In the genomic region with DNA sequence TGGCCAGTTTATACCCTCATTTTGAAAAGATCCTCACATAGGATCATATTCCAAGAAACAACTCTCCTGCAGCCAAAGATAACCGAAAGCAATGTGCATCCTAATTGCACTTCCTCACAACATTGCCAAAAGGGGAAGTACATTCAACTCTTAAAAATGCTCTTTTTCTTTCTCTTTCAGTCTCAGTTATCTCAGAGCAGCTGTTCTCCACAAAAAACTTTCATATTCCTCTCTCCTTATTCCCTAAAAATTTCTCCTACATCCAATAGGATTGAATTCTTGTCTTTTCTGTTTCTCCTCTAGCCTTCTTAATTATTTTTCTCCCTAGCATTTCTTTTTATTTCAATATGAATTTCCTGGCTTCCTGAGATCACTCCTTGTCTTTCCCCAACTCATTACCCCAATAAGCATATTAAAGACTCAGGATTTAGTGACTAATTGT, we compare ENCODE assay signal across 9 cellular contexts. TPM values are rescaled to one million over a fixed set of nuclear protein-coding genes. Genes with fewer than 3 reads are reported as not detected.
DNase-seq lines count a peak whose midpoint lies in the region; ATAC-seq, FAIRE-seq and TF ChIP-seq lines count a peak whose summit lies in the region.
"Had no signal": no experiment of that assay in that cellular context is flagged by ENCODE, and none has a peak within 500 bp of the region (broad histone marks: within the 10 kb centered on the region; RNA-seq: fewer than 3 reads in every experiment).

No MANE protein-coding gene starts in this region.

- DNase-seq in GM18507 (ENCODE audit: extremely low spot score, insufficient read length, low read depth) (no peak), GM23248 (peak; percentile 63), Karpas-422 (peak; percentile 78), fibroblast of lung (ENCODE audit: low read depth in 2 of 2) (peak; percentile 34 to 76), left colon (no peak), kidney tubule cell (ENCODE audit: low spot score) (no peak), SHP77 (lab: John Stamatoyannopoulos, UW) (no peak)
- DNase-seq in activated CD8-positive, alpha-beta T cell treated with anti-CD3 and anti-CD28 coated beads, Interleukin-2, amount 10 ng/mL, durations not matched to agents 7 days and 5 days = no peak
- DNase-seq: activated gamma-delta T cell had no signal

- H3K4me3 Mint-ChIP-seq in activated CD8-positive, alpha-beta T cell treated with anti-CD3 and anti-CD28 coated beads, Interleukin-2, amount 10 ng/mL, durations not matched to agents 7 days and 5 days = no peak overlapping the region

- no peaks in the 10 kb centered on the region for H3K9me3 Mint-ChIP-seq in activated CD8-positive, alpha-beta T cell treated with anti-CD3 and anti-CD28 coated beads, Interleukin-2, amount 10 ng/mL, durations not matched to agents 7 days and 5 days (ENCODE audit: insufficient read depth)

- H3K27ac Mint-ChIP-seq in activated CD8-positive, alpha-beta T cell treated with anti-CD3 and anti-CD28 coated beads, Interleukin-2, amount 10 ng/mL, durations not matched to agents 7 days and 5 days = no peak overlapping the region

- H3K36me3 ChIP-seq in GM23248 (ENCODE audit: low read depth) = no peaks in the 10 kb centered on the region
- no peaks in the 10 kb centered on the region for H3K36me3 ChIP-seq in Karpas-422 (ENCODE audit: insufficient read depth, low read length)
- no peaks in the 10 kb centered on the region for H3K36me3 ChIP-seq in fibroblast of lung (ENCODE audit: control insufficient read depth, insufficient read depth, low read length)

- H3K9me2 ChIP-seq in GM23248 (ENCODE audit: insufficient read depth) = no peaks in the 10 kb centered on the region
- no peaks in the 10 kb centered on the region for H3K9me2 ChIP-seq in Karpas-422 (replicated peaks; ENCODE audit: insufficient read depth, low read length)

- peaks cover 14% of the 10 kb centered on the region for H3K4me1 Mint-ChIP-seq in activated CD8-positive, alpha-beta T cell treated with anti-CD3 and anti-CD28 coated beads, Interleukin-2, amount 10 ng/mL, durations not matched to agents 7 days and 5 days (ENCODE audit: low read depth)

- TF ChIP-seq CTCF in fibroblast of lung (conservative IDR thresholded peaks at IDR 0.05 in 1 of 2, IDR thresholded peaks at IDR 0.05 in 1 of 2; ENCODE audit: low read depth in 1 of 2, low read length in 2 of 2) = no peak

- intact Hi-C loops in left colon (cut with DNase I, micrococcal nuclease) = no loop called here

- H4K20me1 ChIP-seq in GM23248 (ENCODE audit: insufficient read depth) (no peaks in the 10 kb centered on the region), Karpas-422 (ENCODE audit: insufficient read depth, low read depth, low read length) (no peaks in the 10 kb centered on the region), fibroblast of lung (ENCODE audit: control insufficient read depth, extremely low read depth, insufficient read depth, low read length) (no peaks in the 10 kb centered on the region)

- H3K4me3 ChIP-seq in GM23248 (peak overlapping the region; percentile 60), Karpas-422 (ENCODE audit: low read length) (peak overlapping the region; percentile 41), fibroblast of lung (replicated peaks in 1 of 4; ENCODE audit: control extremely low read depth in 1 of 4, insufficient read depth in 1 of 4, low read depth in 3 of 4, low read length in 4 of 4) (peak overlapping the region in 2 of 4 experiments; percentile 5 to 9)

- H3K4me1 ChIP-seq in GM23248 (ENCODE audit: insufficient read depth) = peaks cover 26% of the 10 kb centered on the region
- H3K4me1 ChIP-seq in Karpas-422 (ENCODE audit: low read length) = peaks cover 22% of the 10 kb centered on the region
- peaks cover 4% of the 10 kb centered on the region for H3K4me1 ChIP-seq in fibroblast of lung (ENCODE audit: control insufficient read depth, extremely low read depth, insufficient read depth, low read length)

- WGBS in GM23248 (ENCODE audit: low coverage in 1 of 2, low lambda C conversion rate in 2 of 2, missing lambda C conversion rate in 2 of 2), 2 experiments = 3 to 11% methylated on average over 1 of the region's 1 CpG

- no peaks in the 10 kb centered on the region for H3K27me3 Mint-ChIP-seq in activated CD8-positive, alpha-beta T cell treated with anti-CD3 and anti-CD28 coated beads, Interleukin-2, amount 10 ng/mL, durations not matched to agents 7 days and 5 days (ENCODE audit: low read depth)

- no peak for ATAC-seq in left colon
- no peak for ATAC-seq in activated CD8-positive, alpha-beta T cell treated with anti-CD3 and anti-CD28 coated beads, Interleukin-2, amount 10 ng/mL, durations not matched to agents 7 days and 5 days

- H2AFZ ChIP-seq in GM23248 = peak overlapping the region; percentile 79
- H2AFZ ChIP-seq in Karpas-422 (ENCODE audit: low read length) = peak overlapping the region; percentile 93
- H2AFZ ChIP-seq in fibroblast of lung (ENCODE audit: low read length) = peak overlapping the region; percentile 34

- in situ Hi-C loops in GM23248 (cut with MboI) = no loop called here

- peaks cover 20% of the 10 kb centered on the region for H3F3A ChIP-seq in GM23248 (ENCODE audit: insufficient read depth)

- CTCF ChIA-PET in activated CD8-positive, alpha-beta T cell treated with anti-CD3 and anti-CD28 coated beads, Interleukin-2, amount 10 ng/mL, durations not matched to agents 7 days and 5 days (lab: Charles Lee) = no interaction called here

- H3K36me3 Mint-ChIP-seq in activated CD8-positive, alpha-beta T cell treated with anti-CD3 and anti-CD28 coated beads, Interleukin-2, amount 10 ng/mL, durations not matched to agents 7 days and 5 days (ENCODE audit: low read depth) = peaks cover 8% of the 10 kb centered on the region

- H3K79me2 ChIP-seq in GM23248 (ENCODE audit: insufficient read depth) (no peaks in the 10 kb centered on the region), Karpas-422 (ENCODE audit: low read length) (no peaks in the 10 kb centered on the region), fibroblast of lung (ENCODE audit: control insufficient read depth, insufficient read depth, low read length) (no peaks in the 10 kb centered on the region)

- H3K9me3 ChIP-seq in GM23248 (ENCODE audit: low read depth) = no peaks in the 10 kb centered on the region
- H3K9me3 ChIP-seq in Karpas-422 (ENCODE audit: low read length) = no peaks in the 10 kb centered on the region
- no peaks in the 10 kb centered on the region for H3K9me3 ChIP-seq in fibroblast of lung (ENCODE audit: control insufficient read depth, insufficient read depth, low read depth, low read length)

- peak; percentile 92 for FAIRE-seq in GM18507 (lab: Jason Lieb, UNC)

- no peaks in the 10 kb centered on the region for H3K27me3 ChIP-seq in GM23248 (replicated peaks; ENCODE audit: insufficient read depth)
- no peaks in the 10 kb centered on the region for H3K27me3 ChIP-seq in Karpas-422 (ENCODE audit: low read length)
- H3K27me3 ChIP-seq in fibroblast of lung (ENCODE audit: control insufficient read depth, insufficient read depth, low read length) = no peaks in the 10 kb centered on the region

- H3K4me2 ChIP-seq in GM23248 (ENCODE audit: unreplicated experiment) = peak overlapping the region; percentile 83
- H3K4me2 ChIP-seq in Karpas-422 (ENCODE audit: low read depth, low read length, poor library complexity, severe bottlenecking) = peak overlapping the region; percentile 78
- H3K4me2 ChIP-seq in fibroblast of lung (ENCODE audit: extremely low read depth, insufficient read depth, low read length) = peak overlapping the region; percentile 69

- H3K9ac ChIP-seq in GM23248 (peak overlapping the region; percentile 51), Karpas-422 (ENCODE audit: low read length) (peak overlapping the region; percentile 51), fibroblast of lung (ENCODE audit: insufficient read depth, low read length) (no peak overlapping the region)

- POLR2A ChIA-PET in activated CD8-positive, alpha-beta T cell treated with anti-CD3 and anti-CD28 coated beads, Interleukin-2, amount 10 ng/mL, durations not matched to agents 7 days and 5 days (lab: Charles Lee) = no interaction called here

- H3K27ac ChIP-seq in GM23248 (peak overlapping the region; percentile 55), Karpas-422 (ENCODE audit: low read length) (peak overlapping the region; percentile 37; the same call in 1 of the 2 replicates), fibroblast of lung (ENCODE audit: insufficient read depth, low read length) (no peak overlapping the region)

RNA-seq across cellular contexts. Expression of a gene that starts 7.4 kb away (rescaled TPM):
- total RNA-seq in GM23248 (2014; rRNA removed; shearing (Covaris generic)) = 14.4 and 22.4 TPM in 2 replicates
- polyA plus RNA-seq in GM23248 (2016; fragmentation: Nextera tagmentation; extraction: Ambion mirVana) (21.7 and 24.2 TPM in 2 replicates), fibroblast of lung (23.8 and 28.0 TPM in 2 replicates)
- total RNA-seq in Karpas-422 (2014; rRNA removed; shearing (Covaris generic); ENCODE audit: low replicate concordance) = 41.8 and 58.7 TPM in 2 replicates
- total RNA-seq in fibroblast of lung (15.2 and 24.3 TPM in 2 replicates), left colon (10 to 100 TPM; 20.9 to 25.0 TPM)
- 18.1 and 18.8 TPM in 2 replicates for polyA plus RNA-seq in fibroblast of lung (2012)
- 5.7 and 6.0 TPM in 2 replicates for polyA minus RNA-seq in fibroblast of lung (ENCODE audit: low replicate concordance)
- 10 to 100 TPM; 24.1 to 26.0 TPM for total RNA-seq in activated CD8-positive, alpha-beta T cell treated with anti-CD3 and anti-CD28 coated beads, Interleukin-2, amount 10 ng/mL, durations not matched to agents 7 days and 5 days

Comparison
In these comparisons a context has a peak if more than half of its experiments do, and no peak if none do; other contexts are left out.
1. DNase-seq: peak in GM23248 (single experiment), Karpas-422 (single experiment) and fibroblast of lung (2 of 2); none in GM18507 (single experiment), left colon (0 of 2), activated CD8-positive, alpha-beta T cell treated with anti-CD3 and anti-CD28 coated beads, Interleukin-2, amount 10 ng/mL, durations not matched to agents 7 days and 5 days (single experiment), kidney tubule cell (single experiment) and SHP77 (0 of 2).
2. H2AFZ ChIP-seq: peak in every context shown above with its lines; median percentile 93 in Karpas-422; 79 in GM23248; 34 in fibroblast of lung.
3. Peak in every context shown above with its lines, with median percentiles within 50 percentile points of each other: H3K4me2 ChIP-seq.